ENCODE assay signal across 8 cellular contexts in the genomic region with DNA sequence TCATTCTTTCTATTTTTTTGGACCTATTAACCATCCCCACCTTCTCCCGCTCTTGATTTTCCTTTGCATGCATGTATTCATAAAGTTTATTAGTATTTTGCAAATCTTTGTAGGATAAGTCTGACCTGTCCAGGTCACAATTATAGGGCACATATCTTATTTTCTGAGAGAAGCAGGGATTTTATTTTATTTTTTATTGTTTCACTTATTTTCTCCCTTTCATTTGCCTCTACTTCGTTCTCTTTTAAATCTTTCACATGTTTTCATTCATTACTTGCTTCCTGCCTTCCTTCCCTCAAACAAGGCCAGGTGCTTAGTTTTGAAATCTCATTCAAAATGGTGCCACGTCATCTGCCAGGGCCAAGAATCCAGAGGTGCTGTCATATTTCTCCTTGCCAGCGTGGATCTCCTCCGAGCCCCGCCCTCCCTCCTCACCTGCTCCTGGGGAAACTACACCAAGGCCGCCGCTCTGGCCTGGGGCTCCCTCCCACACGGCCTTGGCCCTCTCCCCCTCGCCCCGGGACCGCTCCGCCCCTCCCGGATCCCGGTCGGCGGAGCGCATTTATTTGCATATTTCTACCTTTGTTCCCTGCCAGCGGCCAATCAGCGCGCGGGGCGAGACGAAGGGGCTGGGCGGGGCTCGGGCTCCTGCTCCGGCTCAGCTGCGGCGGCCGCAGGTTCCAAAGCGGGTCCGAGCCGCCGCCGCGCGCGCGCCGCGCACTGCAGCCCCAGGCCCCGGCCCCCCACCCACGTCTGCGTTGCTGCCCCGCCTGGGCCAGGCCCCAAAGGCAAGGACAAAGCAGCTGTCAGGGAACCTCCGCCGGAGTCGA. TPM values are rescaled to one million over a fixed set of nuclear protein-coding genes. Genes with fewer than 3 reads are reported as not detected.
DNase-seq lines count a peak whose midpoint lies in the region; ATAC-seq and TF ChIP-seq lines count a peak whose summit lies in the region.

A gene (plus strand): TSS at position 654 of the 830 bp plus-strand sequence. CDS start 213 bp downstream, outside the sequence.

- no peak within 1 kb of the TSS for H3K4ac ChIP-seq in trophoblast cell (ENCODE audit: low read depth, low read length)

- TF ChIP-seq CTCF in HCT116 (IDR thresholded peaks at IDR 0.05 in 2 of 3, conservative IDR thresholded peaks at IDR 0.05 in 1 of 3; ENCODE audit: borderline replicate concordance in 1 of 3, insufficient read depth in 1 of 3, low read depth in 2 of 3, low read length in 2 of 3) (no peak), left ventricle myocardium inferior (IDR thresholded peaks at IDR 0.05; ENCODE audit: borderline replicate concordance) (no peak), upper lobe of left lung (IDR thresholded peaks at IDR 0.05) (no peak)

- H3K27me3 ChIP-seq in HCT116 (ENCODE audit: insufficient read depth, low read length) (no peaks in the 10 kb centered on the region), left ventricle myocardium inferior (ENCODE audit: low read depth) (no peaks in the 10 kb centered on the region), trophoblast cell (ENCODE audit: insufficient read depth, low read length) (no peaks in the 10 kb centered on the region), upper lobe of left lung (no peaks in the 10 kb centered on the region)

- H2AK5ac ChIP-seq in trophoblast cell (ENCODE audit: low read length) = no peak within 1 kb of the TSS

- peak within 1 kb of the TSS; percentile 59 for H3K14ac ChIP-seq in trophoblast cell (ENCODE audit: low read length)

- TF ChIP-seq EP300 in upper lobe of left lung (IDR thresholded peaks at IDR 0.05) = no peak

- no CpG with 5 or more reads among the region's 48 CpGs for WGBS in trophoblast cell (ENCODE audit: extremely low coverage, insufficient coverage, insufficient read length)
- WGBS in upper lobe of left lung, 2 donors = 10 to 11% methylated on average over 13 to 16 of the region's 48 CpGs

- peak within 1 kb of the TSS; percentile 58 for H2BK120ac ChIP-seq in trophoblast cell (ENCODE audit: insufficient read depth, low read length, poor library complexity)

- H3K9me3 ChIP-seq in HCT116 (ENCODE audit: control insufficient read depth in 1 of 2, insufficient read depth in 1 of 2, low read depth in 1 of 2, low read length in 2 of 2) (no peaks in the 10 kb centered on the region), left ventricle myocardium inferior (replicated peaks) (no peaks in the 10 kb centered on the region), trophoblast cell (ENCODE audit: insufficient read depth, low read depth, low read length) (no peaks in the 10 kb centered on the region), upper lobe of left lung (no peaks in the 10 kb centered on the region)

- CTCF ChIA-PET in HCT116 (lab: Charles Lee) = no interaction called here

- DNase-seq in DMS 273 treated with DMSO at 0.1 percent for 48 hours (lab: John Stamatoyannopoulos, UW) (peak; percentile 85), HCT116 (ENCODE audit: low read depth, low spot score) (peak; percentile 86), NCI-H128 (lab: John Stamatoyannopoulos, UW; ENCODE audit: unreplicated experiment) (peak; percentile 82), SKM-1 treated with dmso at 0.1 percent for 144 hours (lab: John Stamatoyannopoulos, UW; ENCODE audit: unreplicated experiment) (peak; percentile 54), anterior cingulate cortex (lab: John Stamatoyannopoulos, UW) (peak in 56 of 58 donors; percentile 8 to 86 (median 58)), left ventricle myocardium inferior (peak; percentile 81), trophoblast cell (peak; percentile 96 to 98), upper lobe of left lung (peak; percentile 95 to 96)

- H3K4me2 ChIP-seq in HCT116 (ENCODE audit: low read length) = peak within 1 kb of the TSS; percentile 94
- peak within 1 kb of the TSS; percentile 56 for H3K4me2 ChIP-seq in trophoblast cell (ENCODE audit: low read length)

- POLR2A ChIA-PET in HCT116 (lab: Charles Lee) = no interaction called here

- H3K4me3 ChIP-seq in HCT116 (replicated peaks in 1 of 2; ENCODE audit: low read depth in 1 of 2, low read length in 2 of 2) (peak within 1 kb of the TSS; percentile 75 to 80), left ventricle myocardium inferior (peak within 1 kb of the TSS; percentile 89), trophoblast cell (ENCODE audit: low read depth, low read length) (peak within 1 kb of the TSS; percentile 79), upper lobe of left lung (peak within 1 kb of the TSS; percentile 61 to 87 (median 74))

- peak within 1 kb of the TSS; percentile 80 for H4K8ac ChIP-seq in trophoblast cell (ENCODE audit: low read depth, low read length)

- peaks cover 2% of the 10 kb centered on the region for H3K79me1 ChIP-seq in trophoblast cell (ENCODE audit: low read length)

- H3K9me2 ChIP-seq in HCT116 (ENCODE audit: insufficient read depth) = no peaks in the 10 kb centered on the region

- peak; percentile 43 for TF ChIP-seq POLR2A in HCT116 (IDR thresholded peaks at IDR 0.05; ENCODE audit: borderline replicate concordance, extremely low read depth, insufficient read depth, insufficient read length)
- peak in 3 of 4 donors; percentile 57 to 91 (median 72) for TF ChIP-seq POLR2A in upper lobe of left lung (IDR thresholded peaks at IDR 0.05)

- no peak within 1 kb of the TSS for H4K12ac ChIP-seq in trophoblast cell (ENCODE audit: low read depth, low read length)

- no peak for TF ChIP-seq RAD21 in HCT116 (IDR thresholded peaks at IDR 0.05; ENCODE audit: low read depth)

- peak within 1 kb of the TSS; percentile 21 for H3K18ac ChIP-seq in trophoblast cell (ENCODE audit: low read length)

- no peak within 1 kb of the TSS for H2BK12ac ChIP-seq in trophoblast cell (ENCODE audit: low read length)

- H3K27ac ChIP-seq in HCT116 (ENCODE audit: low read depth, low read length) (peak within 1 kb of the TSS; percentile 25), left ventricle myocardium inferior (replicated peaks) (peak within 1 kb of the TSS; percentile 81), trophoblast cell (ENCODE audit: low read depth, low read length) (peak within 1 kb of the TSS; percentile 9), upper lobe of left lung (peak within 1 kb of the TSS; percentile 70 to 83 (median 78))

- RAD21 ChIA-PET in HCT116 (lab: Charles Lee; ENCODE audit: low non-redundant PET in 1 of 2, low total read pairs in 2 of 2, uncharacterized antibody in 2 of 2, unreplicated experiment in 2 of 2) = no interaction called here

- H3K79me2 ChIP-seq in HCT116 (ENCODE audit: insufficient read depth, low read length) = 0 out of 2 replicates have a peak, but pooled peaks cover 7% of the 10 kb centered on the region
- peaks cover 2% of the 10 kb centered on the region for H3K79me2 ChIP-seq in trophoblast cell (ENCODE audit: control insufficient read depth, insufficient read depth, low read length, poor library complexity)

- H4K20me1 ChIP-seq in HCT116 (ENCODE audit: insufficient read depth) = no peaks in the 10 kb centered on the region

- BruUV-seq in HCT116 (replicated peaks; lab: Mats Ljungman, UMichigan) = no TSS peak

- ATAC-seq in HCT116 (peak; percentile 96), upper lobe of left lung (ENCODE audit: low FRiP score in 2 of 2) (peak; percentile 92 to 95)

- peaks cover 8 to 15% of the 10 kb centered on the region in 2 experiments; a peak in 3 of 4 replicates for H3K4me1 ChIP-seq in HCT116 (ENCODE audit: control insufficient read depth in 1 of 2, insufficient read depth in 2 of 2, low read length in 2 of 2)
- peaks cover 33% of the 10 kb centered on the region for H3K4me1 ChIP-seq in left ventricle myocardium inferior
- H3K4me1 ChIP-seq in trophoblast cell (ENCODE audit: control insufficient read depth in 1 of 2, insufficient read depth in 2 of 2, low read length in 2 of 2) = peaks cover 0 to 4% of the 10 kb centered on the region in 2 experiments
- peaks cover 0 to 23% (median 4%) of the 10 kb centered on the region in 4 donors for H3K4me1 ChIP-seq in upper lobe of left lung

- no peak within 1 kb of the TSS for H3K23ac ChIP-seq in trophoblast cell (ENCODE audit: low read length)

- intact Hi-C loops in HCT116 (cut with micrococcal nuclease) (loop anchor here (5.0 kb wide), 1 partner anchor 106 kb away; a partner anchor contains a TSS), left ventricle myocardium inferior (cut with micrococcal nuclease) (no loop called here)

- peak within 1 kb of the TSS; percentile 92 for H2AFZ ChIP-seq in HCT116 (ENCODE audit: low read depth, low read length, poor library complexity, severe bottlenecking)
- peak within 1 kb of the TSS; percentile 37 for H2AFZ ChIP-seq in trophoblast cell (ENCODE audit: insufficient read depth, low read length, poor library complexity)

- peak within 1 kb of the TSS; percentile 64 for H3K9ac ChIP-seq in HCT116 (ENCODE audit: low read length)
- peak within 1 kb of the TSS; percentile 52 for H3K9ac ChIP-seq in trophoblast cell (ENCODE audit: low read length)

- H3K36me3 ChIP-seq in HCT116 (ENCODE audit: control insufficient read depth in 1 of 2, insufficient read depth in 2 of 2, low read length in 2 of 2) = no peaks in the 10 kb centered on the region
- no peaks in the 10 kb centered on the region for H3K36me3 ChIP-seq in left ventricle myocardium inferior
- H3K36me3 ChIP-seq in trophoblast cell (ENCODE audit: control insufficient read depth in 1 of 2, insufficient read depth in 2 of 2, low read length in 2 of 2) = no peaks in the 10 kb centered on the region
- no peaks in the 10 kb centered on the region for H3K36me3 ChIP-seq in upper lobe of left lung

- H4K91ac ChIP-seq in trophoblast cell (ENCODE audit: low read depth, low read length) = peak within 1 kb of the TSS; percentile 20

- peak within 1 kb of the TSS; percentile 21 for H2BK5ac ChIP-seq in trophoblast cell (ENCODE audit: low read depth, low read length, poor library complexity)

TF ChIP-seq in HCT116, 20 proteins besides CTCF, POLR2A, EP300 and RAD21 (continues in another document):
- TF ChIP-seq, protein P1, sequence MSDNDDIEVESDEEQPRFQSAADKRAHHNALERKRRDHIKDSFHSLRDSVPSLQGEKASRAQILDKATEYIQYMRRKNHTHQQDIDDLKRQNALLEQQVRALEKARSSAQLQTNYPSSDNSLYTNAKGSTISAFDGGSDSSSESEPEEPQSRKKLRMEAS (IDR thresholded peaks at IDR 0.05) = peak; percentile 73
- TF ChIP-seq SRF (IDR thresholded peaks at IDR 0.05; ENCODE audit: low read depth) (no peak), ELF1 (IDR thresholded peaks at IDR 0.05; ENCODE audit: borderline replicate concordance, low read depth) (no peak), FOSL1 (IDR thresholded peaks at IDR 0.05; ENCODE audit: low read depth) (no peak; the same call in 1 of the 2 replicates), JUND (IDR thresholded peaks at IDR 0.05) (no peak), EZH2 (IDR thresholded peaks at IDR 0.05) (no peak), POLR2AphosphoS5 (IDR thresholded peaks at IDR 0.05; ENCODE audit: low read depth, low read length) (peak; percentile 66), TCF7L2 (IDR thresholded peaks at IDR 0.05; ENCODE audit: borderline replicate concordance, extremely low read depth, insufficient read depth, insufficient read length) (peak; percentile 83), CBX3 (IDR thresholded peaks at IDR 0.05; ENCODE audit: low read depth) (no peak)

RNA-seq across cellular contexts. Expression of the gene that starts here (rescaled TPM):
- total RNA-seq in HCT116 (2021; ENCODE audit: unreplicated experiment) = 18.5 TPM
- 4.8 and 6.1 TPM in 2 replicates for polyA plus RNA-seq in HCT116 (2012)
- total RNA-seq in left ventricle myocardium inferior = 13.7 TPM
- polyA plus RNA-seq in trophoblast cell (2013) = 40.5 and 42.5 TPM in 2 replicates
- 100 to 1,000 TPM in 4 of 6 donors, 10 to 100 TPM in 2; 16.8 to 178 (median 139) TPM for total RNA-seq in upper lobe of left lung

Comparison
In these comparisons a context has a peak if more than half of its experiments do, and no peak if none do; other contexts are left out.
1. Peak in every context shown above with its lines: DNase-seq, ATAC-seq, H3K4me3 ChIP-seq and H3K27ac ChIP-seq.
2. H3K27ac ChIP-seq: peak in every context shown above with its lines; median percentile 81 in left ventricle myocardium inferior; 78 in upper lobe of left lung; 25 in HCT116; 9 in trophoblast cell.